1 cellular context compared by ENCODE assay signal in genomic region chr16:81453091-81453728, GRCh38.
TF ChIP-seq lines count a peak whose summit lies in the region.

No MANE protein-coding gene starts in this region.

TF ChIP-seq in HepG2, 621 proteins besides CTCF, POLR2A, EP300 and RAD21 (continued from another document and continues in another):
- TF ChIP-seq, protein P1, sequence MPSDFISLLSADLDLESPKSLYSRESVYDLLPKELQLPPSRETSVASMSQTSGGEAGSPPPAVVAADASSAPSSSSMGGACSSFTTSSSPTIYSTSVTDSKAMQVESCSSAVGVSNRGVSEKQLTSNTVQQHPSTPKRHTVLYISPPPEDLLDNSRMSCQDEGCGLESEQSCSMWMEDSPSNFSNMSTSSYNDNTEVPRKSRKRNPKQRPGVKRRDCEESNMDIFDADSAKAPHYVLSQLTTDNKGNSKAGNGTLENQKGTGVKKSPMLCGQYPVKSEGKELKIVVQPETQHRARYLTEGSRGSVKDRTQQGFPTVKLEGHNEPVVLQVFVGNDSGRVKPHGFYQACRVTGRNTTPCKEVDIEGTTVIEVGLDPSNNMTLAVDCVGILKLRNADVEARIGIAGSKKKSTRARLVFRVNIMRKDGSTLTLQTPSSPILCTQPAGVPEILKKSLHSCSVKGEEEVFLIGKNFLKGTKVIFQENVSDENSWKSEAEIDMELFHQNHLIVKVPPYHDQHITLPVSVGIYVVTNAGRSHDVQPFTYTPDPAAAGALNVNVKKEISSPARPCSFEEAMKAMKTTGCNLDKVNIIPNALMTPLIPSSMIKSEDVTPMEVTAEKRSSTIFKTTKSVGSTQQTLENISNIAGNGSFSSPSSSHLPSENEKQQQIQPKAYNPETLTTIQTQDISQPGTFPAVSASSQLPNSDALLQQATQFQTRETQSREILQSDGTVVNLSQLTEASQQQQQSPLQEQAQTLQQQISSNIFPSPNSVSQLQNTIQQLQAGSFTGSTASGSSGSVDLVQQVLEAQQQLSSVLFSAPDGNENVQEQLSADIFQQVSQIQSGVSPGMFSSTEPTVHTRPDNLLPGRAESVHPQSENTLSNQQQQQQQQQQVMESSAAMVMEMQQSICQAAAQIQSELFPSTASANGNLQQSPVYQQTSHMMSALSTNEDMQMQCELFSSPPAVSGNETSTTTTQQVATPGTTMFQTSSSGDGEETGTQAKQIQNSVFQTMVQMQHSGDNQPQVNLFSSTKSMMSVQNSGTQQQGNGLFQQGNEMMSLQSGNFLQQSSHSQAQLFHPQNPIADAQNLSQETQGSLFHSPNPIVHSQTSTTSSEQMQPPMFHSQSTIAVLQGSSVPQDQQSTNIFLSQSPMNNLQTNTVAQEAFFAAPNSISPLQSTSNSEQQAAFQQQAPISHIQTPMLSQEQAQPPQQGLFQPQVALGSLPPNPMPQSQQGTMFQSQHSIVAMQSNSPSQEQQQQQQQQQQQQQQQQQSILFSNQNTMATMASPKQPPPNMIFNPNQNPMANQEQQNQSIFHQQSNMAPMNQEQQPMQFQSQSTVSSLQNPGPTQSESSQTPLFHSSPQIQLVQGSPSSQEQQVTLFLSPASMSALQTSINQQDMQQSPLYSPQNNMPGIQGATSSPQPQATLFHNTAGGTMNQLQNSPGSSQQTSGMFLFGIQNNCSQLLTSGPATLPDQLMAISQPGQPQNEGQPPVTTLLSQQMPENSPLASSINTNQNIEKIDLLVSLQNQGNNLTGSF (CRISPR knock-in tag; IDR thresholded peaks at IDR 0.05), result no peak
- TF ChIP-seq SNAPC4 (CRISPR knock-in tag; IDR thresholded peaks at IDR 0.05), result no peak
- no peak for TF ChIP-seq STAT5B (CRISPR knock-in tag; IDR thresholded peaks at IDR 0.05)
- TF ChIP-seq, protein P2, sequence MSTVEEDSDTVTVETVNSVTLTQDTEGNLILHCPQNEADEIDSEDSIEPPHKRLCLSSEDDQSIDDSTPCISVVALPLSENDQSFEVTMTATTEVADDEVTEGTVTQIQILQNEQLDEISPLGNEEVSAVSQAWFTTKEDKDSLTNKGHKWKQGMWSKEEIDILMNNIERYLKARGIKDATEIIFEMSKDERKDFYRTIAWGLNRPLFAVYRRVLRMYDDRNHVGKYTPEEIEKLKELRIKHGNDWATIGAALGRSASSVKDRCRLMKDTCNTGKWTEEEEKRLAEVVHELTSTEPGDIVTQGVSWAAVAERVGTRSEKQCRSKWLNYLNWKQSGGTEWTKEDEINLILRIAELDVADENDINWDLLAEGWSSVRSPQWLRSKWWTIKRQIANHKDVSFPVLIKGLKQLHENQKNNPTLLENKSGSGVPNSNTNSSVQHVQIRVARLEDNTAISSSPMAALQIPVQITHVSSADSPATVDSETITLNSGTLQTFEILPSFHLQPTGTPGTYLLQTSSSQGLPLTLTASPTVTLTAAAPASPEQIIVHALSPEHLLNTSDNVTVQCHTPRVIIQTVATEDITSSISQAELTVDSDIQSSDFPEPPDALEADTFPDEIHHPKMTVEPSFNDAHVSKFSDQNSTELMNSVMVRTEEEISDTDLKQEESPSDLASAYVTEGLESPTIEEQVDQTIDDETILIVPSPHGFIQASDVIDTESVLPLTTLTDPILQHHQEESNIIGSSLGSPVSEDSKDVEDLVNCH (CRISPR knock-in tag; IDR thresholded peaks at IDR 0.05), result no peak
- no peak for TF ChIP-seq ATF1 (CRISPR knock-in tag; IDR thresholded peaks at IDR 0.05)
- no peak for TF ChIP-seq PHF20 (CRISPR knock-in tag; IDR thresholded peaks at IDR 0.05)
- TF ChIP-seq RAD51 (IDR thresholded peaks at IDR 0.05; ENCODE audit: borderline replicate concordance), result no peak
- TF ChIP-seq, protein P3, sequence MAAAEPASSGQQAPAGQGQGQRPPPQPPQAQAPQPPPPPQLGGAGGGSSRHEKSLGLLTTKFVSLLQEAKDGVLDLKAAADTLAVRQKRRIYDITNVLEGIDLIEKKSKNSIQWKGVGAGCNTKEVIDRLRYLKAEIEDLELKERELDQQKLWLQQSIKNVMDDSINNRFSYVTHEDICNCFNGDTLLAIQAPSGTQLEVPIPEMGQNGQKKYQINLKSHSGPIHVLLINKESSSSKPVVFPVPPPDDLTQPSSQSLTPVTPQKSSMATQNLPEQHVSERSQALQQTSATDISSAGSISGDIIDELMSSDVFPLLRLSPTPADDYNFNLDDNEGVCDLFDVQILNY (CRISPR knock-in tag; conservative IDR thresholded peaks at IDR 0.05), result no peak
- no peak for TF ChIP-seq TAF15 (IDR thresholded peaks at IDR 0.05; ENCODE audit: low read depth, low read length, poor library complexity, severe bottlenecking)
- TF ChIP-seq, protein P4, sequence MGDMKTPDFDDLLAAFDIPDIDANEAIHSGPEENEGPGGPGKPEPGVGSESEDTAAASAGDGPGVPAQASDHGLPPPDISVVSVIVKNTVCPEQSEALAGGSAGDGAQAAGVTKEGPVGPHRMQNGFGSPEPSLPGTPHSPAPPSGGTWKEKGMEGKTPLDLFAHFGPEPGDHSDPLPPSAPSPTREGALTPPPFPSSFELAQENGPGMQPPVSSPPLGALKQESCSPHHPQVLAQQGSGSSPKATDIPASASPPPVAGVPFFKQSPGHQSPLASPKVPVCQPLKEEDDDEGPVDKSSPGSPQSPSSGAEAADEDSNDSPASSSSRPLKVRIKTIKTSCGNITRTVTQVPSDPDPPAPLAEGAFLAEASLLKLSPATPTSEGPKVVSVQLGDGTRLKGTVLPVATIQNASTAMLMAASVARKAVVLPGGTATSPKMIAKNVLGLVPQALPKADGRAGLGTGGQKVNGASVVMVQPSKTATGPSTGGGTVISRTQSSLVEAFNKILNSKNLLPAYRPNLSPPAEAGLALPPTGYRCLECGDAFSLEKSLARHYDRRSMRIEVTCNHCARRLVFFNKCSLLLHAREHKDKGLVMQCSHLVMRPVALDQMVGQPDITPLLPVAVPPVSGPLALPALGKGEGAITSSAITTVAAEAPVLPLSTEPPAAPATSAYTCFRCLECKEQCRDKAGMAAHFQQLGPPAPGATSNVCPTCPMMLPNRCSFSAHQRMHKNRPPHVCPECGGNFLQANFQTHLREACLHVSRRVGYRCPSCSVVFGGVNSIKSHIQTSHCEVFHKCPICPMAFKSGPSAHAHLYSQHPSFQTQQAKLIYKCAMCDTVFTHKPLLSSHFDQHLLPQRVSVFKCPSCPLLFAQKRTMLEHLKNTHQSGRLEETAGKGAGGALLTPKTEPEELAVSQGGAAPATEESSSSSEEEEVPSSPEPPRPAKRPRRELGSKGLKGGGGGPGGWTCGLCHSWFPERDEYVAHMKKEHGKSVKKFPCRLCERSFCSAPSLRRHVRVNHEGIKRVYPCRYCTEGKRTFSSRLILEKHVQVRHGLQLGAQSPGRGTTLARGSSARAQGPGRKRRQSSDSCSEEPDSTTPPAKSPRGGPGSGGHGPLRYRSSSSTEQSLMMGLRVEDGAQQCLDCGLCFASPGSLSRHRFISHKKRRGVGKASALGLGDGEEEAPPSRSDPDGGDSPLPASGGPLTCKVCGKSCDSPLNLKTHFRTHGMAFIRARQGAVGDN (CRISPR knock-in tag; IDR thresholded peaks at IDR 0.05), result peak; percentile 88
- no peak for TF ChIP-seq MAFG (CRISPR knock-in tag; IDR thresholded peaks at IDR 0.05)
- TF ChIP-seq ZNF589 (CRISPR knock-in tag; conservative IDR thresholded peaks at IDR 0.05), result 0 out of 2 replicates have a peak, but pooled peaks have one; percentile 8
- TF ChIP-seq FOSL2 (CRISPR knock-in tag; IDR thresholded peaks at IDR 0.05), result no peak
- TF ChIP-seq ZNF616 (CRISPR knock-in tag; IDR thresholded peaks at IDR 0.05; ENCODE audit: low read depth), result 0 out of 2 replicates have a peak, but pooled peaks have one; percentile 34
- no peak for TF ChIP-seq GPN1 (CRISPR knock-in tag; IDR thresholded peaks at IDR 0.05; ENCODE audit: borderline replicate concordance)
- TF ChIP-seq ZNF615 (CRISPR knock-in tag; IDR thresholded peaks at IDR 0.05; ENCODE audit: borderline replicate concordance), result no peak
- TF ChIP-seq HNF4A (CRISPR knock-in tag; IDR thresholded peaks at IDR 0.05), result peak; percentile 15; the same call in 1 of the 2 replicates
- TF ChIP-seq ETV6 (CRISPR knock-in tag; conservative IDR thresholded peaks at IDR 0.05), result no peak
- no peak for TF ChIP-seq TMF1 (CRISPR knock-in tag; IDR thresholded peaks at IDR 0.05; ENCODE audit: low read depth)
- no peak for TF ChIP-seq CAMTA2 (CRISPR knock-in tag; IDR thresholded peaks at IDR 0.05; ENCODE audit: borderline replicate concordance)
- TF ChIP-seq ZSCAN21 (CRISPR knock-in tag; IDR thresholded peaks at IDR 0.05; ENCODE audit: borderline replicate concordance), result no peak
- no peak for TF ChIP-seq ZGPAT (CRISPR knock-in tag; IDR thresholded peaks at IDR 0.05)
- no peak for TF ChIP-seq HNRNPLL (IDR thresholded peaks at IDR 0.05; ENCODE audit: low read depth, low read length, poor library complexity, severe bottlenecking)
- TF ChIP-seq ZNF737 (CRISPR knock-in tag; IDR thresholded peaks at IDR 0.05; ENCODE audit: borderline replicate concordance), result no peak
- no peak for TF ChIP-seq KDM1A (CRISPR knock-in tag; IDR thresholded peaks at IDR 0.05)
- no peak for TF ChIP-seq KLF6 (CRISPR knock-in tag; IDR thresholded peaks at IDR 0.05)
- TF ChIP-seq, protein P5, sequence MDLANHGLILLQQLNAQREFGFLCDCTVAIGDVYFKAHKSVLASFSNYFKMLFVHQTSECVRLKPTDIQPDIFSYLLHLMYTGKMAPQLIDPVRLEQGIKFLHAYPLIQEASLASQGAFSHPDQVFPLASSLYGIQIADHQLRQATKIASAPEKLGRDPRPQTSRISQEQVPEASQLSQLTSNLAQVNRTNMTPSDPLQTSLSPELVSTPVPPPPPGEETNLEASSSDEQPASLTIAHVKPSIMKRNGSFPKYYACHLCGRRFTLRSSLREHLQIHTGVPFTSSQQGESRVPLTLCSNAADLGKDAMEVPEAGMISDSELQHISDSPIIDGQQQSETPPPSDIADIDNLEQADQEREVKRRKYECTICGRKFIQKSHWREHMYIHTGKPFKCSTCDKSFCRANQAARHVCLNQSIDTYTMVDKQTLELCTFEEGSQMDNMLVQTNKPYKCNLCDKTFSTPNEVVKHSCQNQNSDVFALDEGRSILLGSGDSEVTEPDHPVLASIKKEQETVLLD (CRISPR knock-in tag; IDR thresholded peaks at IDR 0.05; ENCODE audit: low read depth), result no peak
- no peak for TF ChIP-seq SYNCRIP (IDR thresholded peaks at IDR 0.05; ENCODE audit: insufficient read depth, low read depth, low read length)
- no peak for TF ChIP-seq HMGXB4 (CRISPR knock-in tag; IDR thresholded peaks at IDR 0.05; ENCODE audit: borderline replicate concordance in 1 of 2, low read depth in 1 of 2)
